8 cellular contexts compared by ENCODE assay signal in the genomic region with DNA sequence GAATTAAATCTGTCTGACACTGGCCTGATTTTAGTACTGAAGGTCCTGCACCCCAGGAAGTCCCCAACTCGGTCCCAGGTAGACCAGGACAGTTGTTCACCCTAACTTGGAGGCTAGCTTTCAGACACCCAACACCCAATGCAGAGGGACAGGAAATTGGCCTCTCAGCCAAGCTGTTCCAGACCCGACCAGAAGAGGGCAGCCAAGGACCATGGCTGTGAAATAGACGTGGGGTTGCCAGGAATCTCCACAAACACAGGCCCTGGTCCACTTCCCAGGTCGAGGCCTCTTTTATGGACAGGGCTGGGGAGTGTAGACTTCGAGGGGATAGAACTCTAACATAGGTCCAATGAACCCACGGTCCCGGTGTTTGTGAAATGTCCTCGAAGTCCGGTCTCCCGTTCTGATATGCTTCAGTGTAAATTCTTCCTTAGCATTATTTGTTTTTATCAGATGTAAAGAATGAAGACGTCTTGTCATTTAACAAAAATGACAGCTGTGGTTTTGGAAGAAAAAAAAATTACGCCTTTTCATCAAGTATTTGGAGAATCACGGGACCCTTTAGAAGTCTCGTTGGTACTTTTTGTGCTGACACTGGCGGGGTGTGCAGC.
DNase-seq lines count a peak whose midpoint lies in the region; ATAC-seq and TF ChIP-seq lines count a peak whose summit lies in the region.

No MANE protein-coding gene starts in this region.

- peak; percentile 89 for TF ChIP-seq CTCF in glutamatergic neuron (IDR thresholded peaks at IDR 0.05; ENCODE audit: partially characterized antibody, unreplicated experiment)

- intact Hi-C loops in activated T-helper 1 cell treated with anti-CD3 and anti-CD28 coated beads, Interleukin-12 subunit alpha, Interleukin-12 subunit beta, Interleukin-2, Interleukin-4 antibody, amounts not matched to agents 30 ng/mL and 10 ng/mL and 1 ng/mL, durations not matched to agents 14 hours and 24 hours and 36 hours (cut with micrococcal nuclease), result no loop called here
- intact Hi-C loops in posterior vena cava (cut with DNase I), result loop anchor here (2.0 to 10.0 kb wide), 5 partner anchors 29 to 545 kb away; a partner anchor contains a TSS

- H3K27me3 Mint-ChIP-seq in activated T-helper 1 cell treated with anti-CD3 and anti-CD28 coated beads, Interleukin-12 subunit alpha, Interleukin-12 subunit beta, Interleukin-2, Interleukin-4 antibody, amounts not matched to agents 30 ng/mL and 10 ng/mL and 1 ng/mL, durations not matched to agents 14 hours and 24 hours and 36 hours (ENCODE audit: insufficient read depth), result no peaks in the 10 kb centered on the region
- peaks cover 10% of the 10 kb centered on the region for H3K27me3 Mint-ChIP-seq in glutamatergic neuron (ENCODE audit: unreplicated experiment)

- no peaks in the 10 kb centered on the region for H3K36me3 Mint-ChIP-seq in activated T-helper 1 cell treated with anti-CD3 and anti-CD28 coated beads, Interleukin-12 subunit alpha, Interleukin-12 subunit beta, Interleukin-2, Interleukin-4 antibody, amounts not matched to agents 30 ng/mL and 10 ng/mL and 1 ng/mL, durations not matched to agents 14 hours and 24 hours and 36 hours (ENCODE audit: low read depth)
- H3K36me3 Mint-ChIP-seq in glutamatergic neuron (ENCODE audit: unreplicated experiment), result no peaks in the 10 kb centered on the region

- ATAC-seq in GM19025 (IDR thresholded peaks at IDR 0.05; ENCODE audit: low read depth, unreplicated experiment) (peak; percentile 67), HG03196 (IDR thresholded peaks at IDR 0.05; ENCODE audit: unreplicated experiment) (peak; percentile 55)

- no peaks in the 10 kb centered on the region for H3K4me1 Mint-ChIP-seq in activated T-helper 1 cell treated with anti-CD3 and anti-CD28 coated beads, Interleukin-12 subunit alpha, Interleukin-12 subunit beta, Interleukin-2, Interleukin-4 antibody, amounts not matched to agents 30 ng/mL and 10 ng/mL and 1 ng/mL, durations not matched to agents 14 hours and 24 hours and 36 hours (ENCODE audit: low read depth)
- H3K4me1 Mint-ChIP-seq in glutamatergic neuron (ENCODE audit: low read depth, unreplicated experiment), result peaks cover 3% of the 10 kb centered on the region

- peak; percentile 8 for DNase-seq in COR-L47 (lab: John Stamatoyannopoulos, UW)
- DNase-seq in NCI-H526 treated with DMSO at 0.1 percent for 48 hours (lab: John Stamatoyannopoulos, UW), result peak; percentile 58
- peak; percentile 32 for DNase-seq in activated T-helper 1 cell treated with anti-CD3 and anti-CD28 coated beads, Interleukin-12 subunit alpha, Interleukin-12 subunit beta, Interleukin-2, Interleukin-4 antibody, amounts not matched to agents 30 ng/mL and 10 ng/mL and 1 ng/mL, durations not matched to agents 14 hours and 24 hours and 36 hours (ENCODE audit: low spot score)
- peak; percentile 94 for DNase-seq in glutamatergic neuron
- DNase-seq in posterior vena cava (ENCODE audit: low spot score), result peak; percentile 91
- no peak for DNase-seq in NCI-H1436 (lab: John Stamatoyannopoulos, UW)

- H3K27ac Mint-ChIP-seq in activated T-helper 1 cell treated with anti-CD3 and anti-CD28 coated beads, Interleukin-12 subunit alpha, Interleukin-12 subunit beta, Interleukin-2, Interleukin-4 antibody, amounts not matched to agents 30 ng/mL and 10 ng/mL and 1 ng/mL, durations not matched to agents 14 hours and 24 hours and 36 hours, result no peak overlapping the region
- no peak overlapping the region for H3K27ac Mint-ChIP-seq in glutamatergic neuron (ENCODE audit: unreplicated experiment)

- no peaks in the 10 kb centered on the region for H3K9me3 Mint-ChIP-seq in activated T-helper 1 cell treated with anti-CD3 and anti-CD28 coated beads, Interleukin-12 subunit alpha, Interleukin-12 subunit beta, Interleukin-2, Interleukin-4 antibody, amounts not matched to agents 30 ng/mL and 10 ng/mL and 1 ng/mL, durations not matched to agents 14 hours and 24 hours and 36 hours
- H3K9me3 Mint-ChIP-seq in glutamatergic neuron (ENCODE audit: unreplicated experiment), result peaks cover 2% of the 10 kb centered on the region

- H3K4me3 Mint-ChIP-seq in activated T-helper 1 cell treated with anti-CD3 and anti-CD28 coated beads, Interleukin-12 subunit alpha, Interleukin-12 subunit beta, Interleukin-2, Interleukin-4 antibody, amounts not matched to agents 30 ng/mL and 10 ng/mL and 1 ng/mL, durations not matched to agents 14 hours and 24 hours and 36 hours, result no peak overlapping the region
- H3K4me3 Mint-ChIP-seq in glutamatergic neuron (ENCODE audit: unreplicated experiment), result no peak overlapping the region
